ENCODE assay signal across 1 cellular context in genomic region chr17:76533640-76534359, GRCh38.
TF ChIP-seq lines count a peak whose summit lies in the region.

No MANE protein-coding gene starts in this region.

TF ChIP-seq in K562, 482 proteins besides CTCF, POLR2A, EP300 and RAD21:
- peak; percentile 74 for TF ChIP-seq ZNF121 (CRISPR knock-in tag; conservative IDR thresholded peaks at IDR 0.05)
